In the genomic region with DNA sequence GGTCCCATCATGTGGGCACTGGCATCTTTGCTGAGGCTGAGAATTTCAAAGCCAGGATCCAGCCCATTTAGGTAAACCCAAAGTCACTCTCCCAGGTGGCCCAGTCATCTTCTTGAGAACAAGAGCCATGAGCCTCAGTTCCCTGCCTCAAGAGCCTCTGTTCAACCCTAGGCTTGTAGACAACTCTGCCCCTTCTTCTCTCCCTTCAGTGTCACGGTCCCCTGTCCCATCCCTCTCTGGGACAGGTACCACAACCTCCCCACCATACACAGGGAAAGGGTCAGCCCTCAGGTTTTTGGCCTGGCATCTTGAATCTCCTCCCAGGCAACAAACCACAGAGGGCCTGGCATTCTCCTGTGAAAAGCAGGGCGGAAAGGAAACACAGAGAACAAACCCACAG, we compare ENCODE assay signal across 2 cellular contexts. TPM values are rescaled to one million over a fixed set of nuclear protein-coding genes. Genes with fewer than 3 reads are reported as not detected.
"Had no signal": no experiment of that assay in that cellular context is flagged by ENCODE, and none has a peak within 500 bp of the region (broad histone marks: within the 10 kb centered on the region; RNA-seq: fewer than 3 reads in every experiment).

No MANE protein-coding gene starts in this region.

RNA-seq across cellular contexts. Expression of a gene that starts 18.1 kb away (rescaled TPM):
- total RNA-seq: GM12878 had no signal

RNA-seq across cellular contexts. Expression of a gene that starts 30.4 kb away (rescaled TPM):
- total RNA-seq: G401 had no signal

RNA-seq across cellular contexts. Expression of a gene that starts 41.9 kb away (rescaled TPM):
- total RNA-seq: G401, GM12878 had no signal
